ENCODE assay signal across 17 cellular contexts in the genomic region with DNA sequence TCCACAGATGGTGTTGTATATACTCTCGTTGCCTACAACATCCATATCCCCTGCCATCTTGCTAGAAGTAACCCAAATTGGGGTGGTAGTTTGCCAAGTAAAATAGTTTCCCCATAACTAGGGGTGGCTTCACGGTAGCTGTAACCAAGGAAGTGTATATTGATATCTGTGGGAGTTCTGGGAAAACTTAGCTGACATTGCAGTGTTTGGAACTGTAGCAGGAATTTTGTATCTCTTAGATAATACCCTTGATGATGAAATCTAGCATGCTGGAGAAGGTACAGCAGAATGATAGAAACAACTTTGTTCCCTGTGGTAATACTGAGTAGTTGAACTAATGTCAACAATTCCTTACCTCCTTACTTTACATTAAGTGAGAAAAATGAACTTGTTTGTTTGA. TPM values are rescaled to one million over a fixed set of nuclear protein-coding genes. Genes with fewer than 3 reads are reported as not detected.
DNase-seq lines count a peak whose midpoint lies in the region; ATAC-seq, FAIRE-seq and TF ChIP-seq lines count a peak whose summit lies in the region.
"Had no signal": no experiment of that assay in that cellular context is flagged by ENCODE, and none has a peak within 500 bp of the region (broad histone marks: within the 10 kb centered on the region; RNA-seq: fewer than 3 reads in every experiment).

No MANE protein-coding gene starts in this region.

- no peaks in the 10 kb centered on the region for H3K27me3 ChIP-seq in adipocyte (replicated peaks; ENCODE audit: control insufficient read depth, insufficient read depth, low read length)
- H3K27me3 ChIP-seq: BLaER1 treated with 17β-estradiol and CSF1 and Interleukin-3, amounts not matched to agents 10 nM and 100 nM had no signal

- no peak for DNase-seq in H54 (ENCODE audit: insufficient read length, low spot score)
- DNase-seq in adipocyte (ENCODE audit: low read depth) = peak; percentile 23
- peak; percentile 20 for DNase-seq in fibroblast of gingiva (ENCODE audit: low read depth)
- peak; percentile 33 for DNase-seq in fibroblast of villous mesenchyme (ENCODE audit: low read depth)
- no peak for DNase-seq in A172 (ENCODE audit: low spot score)
- DNase-seq in glomerular visceral epithelial cell (ENCODE audit: extremely low spot score) = no peak
- DNase-seq in HUDEP-2 (lab: John Stamatoyannopoulos, UW; ENCODE audit: unreplicated experiment in 76 of 76) = no peak
- DNase-seq: Calu3; CD8-positive, alpha-beta T cell; DMS79 treated with DMSO at 0.1 percent for 48 hours; GF-D8; GOT3; H9 had no signal

- FAIRE-seq in H54 (lab: Jason Lieb, UNC) = peak; percentile 76

- peaks cover 21% of the 10 kb centered on the region for H3K4me1 ChIP-seq in adipocyte (ENCODE audit: control insufficient read depth, insufficient read depth, low read length)
- H3K4me1 ChIP-seq: BLaER1 treated with 17β-estradiol and CSF1 and Interleukin-3, amounts not matched to agents 10 nM and 100 nM had no signal

- TF ChIP-seq POLR2A in H54 (IDR thresholded peaks at IDR 0.05; ENCODE audit: low read depth, low read length) = no peak

- H3K9ac ChIP-seq in adipocyte (ENCODE audit: low read length) = no peak overlapping the region
- H3K9ac ChIP-seq: BLaER1 treated with 17β-estradiol and CSF1 and Interleukin-3, amounts not matched to agents 10 nM and 100 nM had no signal

- H3K36me3 ChIP-seq in adipocyte (ENCODE audit: control insufficient read depth, insufficient read depth, low read length, severe bottlenecking) = no peaks in the 10 kb centered on the region
- H3K36me3 ChIP-seq: BLaER1 treated with 17β-estradiol and CSF1 and Interleukin-3, amounts not matched to agents 10 nM and 100 nM had no signal

- ATAC-seq in HG02973 (IDR thresholded peaks at IDR 0.05; ENCODE audit: unreplicated experiment) = no peak
- ATAC-seq: CD8-positive, alpha-beta T cell had no signal

- H3K9me3 ChIP-seq in adipocyte (ENCODE audit: control insufficient read depth, low read length) = no peaks in the 10 kb centered on the region

- H3K4me3 ChIP-seq in adipocyte (ENCODE audit: low read length) = no peak overlapping the region
- H3K4me3 ChIP-seq in fibroblast of villous mesenchyme (ENCODE audit: low read depth, low read length) = no peak overlapping the region
- H3K4me3 ChIP-seq: BLaER1 treated with 17β-estradiol and CSF1 and Interleukin-3, amounts not matched to agents 10 nM and 100 nM had no signal

- no peak for TF ChIP-seq CTCF in fibroblast of villous mesenchyme (IDR thresholded peaks at IDR 0.05; ENCODE audit: insufficient read depth, low read depth, low read length)

RNA-seq across cellular contexts. Expression of gene FBXL7, which starts 29.8 kb away (rescaled TPM):
- total RNA-seq in fibroblast of villous mesenchyme = 10.6 and 11.2 TPM in 2 replicates
- 4.0 and 4.1 TPM in 2 replicates for total RNA-seq in A172 (2014; rRNA removed; shearing (Covaris generic))
- total RNA-seq: B cell; Calu3; CD8-positive, alpha-beta T cell; HT-29 had no signal

Comparison
In these comparisons a context has a peak if more than half of its experiments do, and no peak if none do; other contexts are left out.
1. DNase-seq: peak in adipocyte (single experiment), fibroblast of gingiva (single experiment) and fibroblast of villous mesenchyme (single experiment); none in H54 (single experiment), A172 (single experiment), glomerular visceral epithelial cell (single experiment) and HUDEP-2 (0 of 76).